ENCODE assay signal across 10 cellular contexts in the genomic region with DNA sequence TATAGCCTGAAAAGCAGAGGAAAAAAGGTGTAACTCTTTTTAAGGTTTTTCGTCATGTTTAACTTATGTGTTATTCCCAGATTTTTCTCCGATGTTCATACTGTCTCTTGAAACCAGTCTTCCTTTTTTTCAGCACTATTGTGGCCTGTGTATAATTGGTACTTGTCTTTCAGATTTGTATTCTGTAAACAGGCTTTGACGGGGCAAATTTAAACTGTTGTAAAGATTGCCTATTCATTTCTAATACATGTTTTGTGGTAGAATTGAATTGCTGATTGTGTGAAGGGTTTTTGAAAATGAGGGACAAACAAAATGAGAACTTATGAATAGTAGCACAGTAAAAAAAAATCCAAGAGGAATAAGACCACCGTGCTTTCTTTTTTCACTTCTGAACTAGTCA. TPM values are rescaled to one million over a fixed set of nuclear protein-coding genes. Genes with fewer than 3 reads are reported as not detected.
DNase-seq lines count a peak whose midpoint lies in the region; ATAC-seq, FAIRE-seq and TF ChIP-seq lines count a peak whose summit lies in the region.
"Had no signal": no experiment of that assay in that cellular context is flagged by ENCODE, and none has a peak within 500 bp of the region (broad histone marks: within the 10 kb centered on the region; RNA-seq: fewer than 3 reads in every experiment).

No MANE protein-coding gene starts in this region.

- peak overlapping the region; percentile 77 for H3K4me2 ChIP-seq in A549
- no peak overlapping the region for H3K4me2 ChIP-seq in mesenchymal stem cell (ENCODE audit: low read length, poor library complexity, severe bottlenecking)

- CTCF ChIA-PET in A549 (lab: Yijun Ruan, JAX) (interaction anchor here (0.6 to 15.1 kb wide), 42 partner anchors 10 to 189 kb away, joined by 3 to 247 read pairs (median 6); partner anchors contain the start of gene AKAP13), GM10248 (lab: Yijun Ruan, JAX) (interaction anchor here (0.8 to 7.4 kb wide), 26 partner anchors 10 to 246 kb away, joined by 3 to 80 read pairs (median 7); no protein-coding TSS in a partner anchor)

- H2AFZ ChIP-seq in mesenchymal stem cell (ENCODE audit: low read depth, low read length) = no peak overlapping the region
- H2AFZ ChIP-seq: parathyroid adenoma had no signal

- no peak overlapping the region for H3K18ac ChIP-seq in mesenchymal stem cell (ENCODE audit: low read depth in 1 of 2, low read length in 2 of 2)

- peak overlapping the region; percentile 67 for H3K4me3 Mint-ChIP-seq in activated naive CD8-positive, alpha-beta T cell

- no peak overlapping the region for H2BK5ac ChIP-seq in mesenchymal stem cell (ENCODE audit: low read depth, low read length, poor library complexity, severe bottlenecking)

- POLR2A ChIA-PET in A549 (lab: Yijun Ruan, JAX) (interaction anchor here (0.6 to 4.6 kb wide), 4 partner anchors 10 to 264 kb away, joined by 3 to 34 read pairs (median 14); partner anchors contain the start of gene AKAP13), GM10248 (lab: Yijun Ruan, JAX) (interaction anchor here (1.0 kb wide), 1 partner anchor 13 kb away, joined by 4 read pairs; no protein-coding TSS in a partner anchor)

- H3K9ac ChIP-seq in mesenchymal stem cell (ENCODE audit: low read length) = peak overlapping the region; percentile 83
- H3K9ac ChIP-seq: parathyroid adenoma had no signal

- no peak overlapping the region for H3K4ac ChIP-seq in mesenchymal stem cell (ENCODE audit: low read depth in 1 of 2, low read length in 2 of 2)

- ATAC-seq in A549 (no peak), HG02571 (IDR thresholded peaks at IDR 0.05; ENCODE audit: unreplicated experiment) (no peak)

- no peaks in the 10 kb centered on the region for H3K27me3 Mint-ChIP-seq in activated naive CD8-positive, alpha-beta T cell

- no peak overlapping the region for H4K8ac ChIP-seq in mesenchymal stem cell (ENCODE audit: low read length)

- peaks cover 5% of the 10 kb centered on the region for H3K9me3 Mint-ChIP-seq in activated naive CD8-positive, alpha-beta T cell (ENCODE audit: low read depth)

- no peak overlapping the region for H2AK5ac ChIP-seq in mesenchymal stem cell (ENCODE audit: low read length, severe bottlenecking)

- H2BK15ac ChIP-seq in mesenchymal stem cell (ENCODE audit: low read depth, poor library complexity, severe bottlenecking) = no peak overlapping the region

- H3K23ac ChIP-seq in mesenchymal stem cell (ENCODE audit: low read length in 2 of 2) = no peak overlapping the region

- no peak for TF ChIP-seq EP300 in A549 (IDR thresholded peaks at IDR 0.05)

- no peak overlapping the region for H2BK120ac ChIP-seq in mesenchymal stem cell (ENCODE audit: low read depth, low read length)

- no peak overlapping the region for H3K14ac ChIP-seq in mesenchymal stem cell (ENCODE audit: low read length in 2 of 2)

- peak overlapping the region; percentile 16 for H3K4me3 ChIP-seq in A549
- peak overlapping the region; percentile 25; the same call in 1 of the 2 replicates for H3K4me3 ChIP-seq in GM12865 (ENCODE audit: low read depth, low read length)
- H3K4me3 ChIP-seq in mesenchymal stem cell (ENCODE audit: insufficient read depth in 1 of 2, low read depth in 1 of 2, low read length in 2 of 2) = peak overlapping the region in 1 of 2 experiments; percentile 71

- H3K79me1 ChIP-seq in mesenchymal stem cell (replicated peaks; ENCODE audit: low read length, poor library complexity, severe bottlenecking) = no peaks in the 10 kb centered on the region

- TF ChIP-seq RAD21 in A549 (conservative IDR thresholded peaks at IDR 0.05 in 1 of 2, IDR thresholded peaks at IDR 0.05 in 1 of 2) = no peak

- WGBS in A549 (ENCODE audit: missing lambda C conversion rate) = 40% methylated on average over 4 of the region's 4 CpGs
- 63% methylated on average over 3 of the region's 4 CpGs for WGBS in mesenchymal stem cell

- DNase-seq in A549 (ENCODE audit: low read depth in 1 of 2, low spot score in 1 of 2) (no peak), GM12865 (ENCODE audit: low read depth) (no peak), mesenchymal stem cell (no peak), GM10248 (ENCODE audit: extremely low spot score) (no peak), NCI-H1694 treated with DMSO at 0.1 percent for 48 hours (lab: John Stamatoyannopoulos, UW) (no peak), NCI-H2171 (lab: John Stamatoyannopoulos, UW) (no peak)

- no peaks in the 10 kb centered on the region for H3K27me3 ChIP-seq in mesenchymal stem cell (ENCODE audit: control insufficient read depth in 1 of 2, insufficient read depth in 1 of 2, low read length in 2 of 2)

- no peaks in the 10 kb centered on the region for H3K36me3 ChIP-seq in mesenchymal stem cell (ENCODE audit: control insufficient read depth in 1 of 2, insufficient read depth in 2 of 2, low read depth in 1 of 2, low read length in 2 of 2)

- no peak for TF ChIP-seq CTCF in A549 (IDR thresholded peaks at IDR 0.05)
- TF ChIP-seq CTCF in GM12865 (IDR thresholded peaks at IDR 0.05; ENCODE audit: insufficient read depth, low read depth, low read length, missing control alignments) = no peak
- no peak for TF ChIP-seq CTCF in GM10248 (IDR thresholded peaks at IDR 0.05; ENCODE audit: control extremely low read depth, extremely low read depth, low read depth, missing control alignments)

- no peak overlapping the region for H2BK12ac ChIP-seq in mesenchymal stem cell (ENCODE audit: low read length in 2 of 2)

- peak overlapping the region; percentile 80 to 81 for H3K27ac ChIP-seq in A549
- H3K27ac ChIP-seq in mesenchymal stem cell (ENCODE audit: low read length, poor library complexity, severe bottlenecking) = peak overlapping the region; percentile 65
- H3K27ac ChIP-seq: parathyroid adenoma had no signal

- H3K9me3 ChIP-seq in A549 (no peaks in the 10 kb centered on the region), mesenchymal stem cell (ENCODE audit: control insufficient read depth, low read length) (no peaks in the 10 kb centered on the region)

- H3K4me1 ChIP-seq in A549 (peaks cover 70% of the 10 kb centered on the region), mesenchymal stem cell (ENCODE audit: control insufficient read depth, insufficient read depth, low read depth, low read length) (peaks cover 6% of the 10 kb centered on the region)
- H3K4me1 ChIP-seq: parathyroid adenoma had no signal

- FAIRE-seq in A549 (lab: Jason Lieb, UNC) = no peak
- FAIRE-seq: H1 had no signal

- no peak for TF ChIP-seq POLR2A in A549 (IDR thresholded peaks at IDR 0.05; ENCODE audit: low read length)

- peaks cover 76% of the 10 kb centered on the region for H3K4me1 Mint-ChIP-seq in activated naive CD8-positive, alpha-beta T cell (ENCODE audit: low read depth)

- peaks cover 9% of the 10 kb centered on the region for H3K36me3 Mint-ChIP-seq in activated naive CD8-positive, alpha-beta T cell

- H4K91ac ChIP-seq in mesenchymal stem cell (ENCODE audit: low read length) = no peak overlapping the region

- peak overlapping the region; percentile 93 for H3K27ac Mint-ChIP-seq in activated naive CD8-positive, alpha-beta T cell

TF ChIP-seq in A549, 52 proteins besides CTCF, POLR2A, EP300 and RAD21 (continues in another document):
- TF ChIP-seq, protein P1, sequence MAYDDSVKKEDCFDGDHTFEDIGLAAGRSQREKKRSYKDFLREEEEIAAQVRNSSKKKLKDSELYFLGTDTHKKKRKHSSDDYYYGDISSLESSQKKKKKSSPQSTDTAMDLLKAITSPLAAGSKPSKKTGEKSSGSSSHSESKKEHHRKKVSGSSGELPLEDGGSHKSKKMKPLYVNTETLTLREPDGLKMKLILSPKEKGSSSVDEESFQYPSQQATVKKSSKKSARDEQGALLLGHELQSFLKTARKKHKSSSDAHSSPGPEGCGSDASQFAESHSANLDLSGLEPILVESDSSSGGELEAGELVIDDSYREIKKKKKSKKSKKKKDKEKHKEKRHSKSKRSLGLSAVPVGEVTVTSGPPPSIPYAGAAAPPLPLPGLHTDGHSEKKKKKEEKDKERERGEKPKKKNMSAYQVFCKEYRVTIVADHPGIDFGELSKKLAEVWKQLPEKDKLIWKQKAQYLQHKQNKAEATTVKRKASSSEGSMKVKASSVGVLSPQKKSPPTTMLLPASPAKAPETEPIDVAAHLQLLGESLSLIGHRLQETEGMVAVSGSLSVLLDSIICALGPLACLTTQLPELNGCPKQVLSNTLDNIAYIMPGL (CRISPR knock-in tag; IDR thresholded peaks at IDR 0.05; ENCODE audit: borderline replicate concordance) = no peak
- TF ChIP-seq JUN (IDR thresholded peaks at IDR 0.05) = no peak
- no peak for TF ChIP-seq KDM1A (IDR thresholded peaks at IDR 0.05; ENCODE audit: low read depth)
- no peak for TF ChIP-seq ZFP36 (IDR thresholded peaks at IDR 0.05; ENCODE audit: borderline replicate concordance, partially characterized antibody)
- TF ChIP-seq FOSL2 (IDR thresholded peaks at IDR 0.05) = no peak
- TF ChIP-seq FOSL2 (CRISPR knock-in tag; IDR thresholded peaks at IDR 0.05) = no peak
- TF ChIP-seq EHF (CRISPR knock-in tag; IDR thresholded peaks at IDR 0.05) = no peak
- TF ChIP-seq, protein P2, sequence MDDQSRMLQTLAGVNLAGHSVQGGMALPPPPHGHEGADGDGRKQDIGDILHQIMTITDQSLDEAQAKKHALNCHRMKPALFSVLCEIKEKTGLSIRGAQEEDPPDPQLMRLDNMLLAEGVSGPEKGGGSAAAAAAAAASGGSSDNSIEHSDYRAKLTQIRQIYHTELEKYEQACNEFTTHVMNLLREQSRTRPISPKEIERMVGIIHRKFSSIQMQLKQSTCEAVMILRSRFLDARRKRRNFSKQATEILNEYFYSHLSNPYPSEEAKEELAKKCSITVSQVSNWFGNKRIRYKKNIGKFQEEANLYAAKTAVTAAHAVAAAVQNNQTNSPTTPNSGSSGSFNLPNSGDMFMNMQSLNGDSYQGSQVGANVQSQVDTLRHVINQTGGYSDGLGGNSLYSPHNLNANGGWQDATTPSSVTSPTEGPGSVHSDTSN (IDR thresholded peaks at IDR 0.05) = no peak
- TF ChIP-seq NPAS2 (CRISPR knock-in tag; IDR thresholded peaks at IDR 0.05; ENCODE audit: borderline replicate concordance) = no peak

RNA-seq across cellular contexts. Expression of gene AKAP13, which starts 33.6 kb away (rescaled TPM):
- polyA plus RNA-seq in A549 (2011; rRNA removed) = 28.8 and 59.7 TPM in 2 replicates
- 11.0 and 12.3 TPM in 2 replicates for polyA plus RNA-seq in A549 (2012; cell fraction: cytosol; rRNA removed)
- 75.3 and 75.7 TPM in 2 replicates for polyA plus RNA-seq in A549 (2012; cell fraction: nucleus; rRNA removed)
- polyA plus RNA-seq in A549 (2017; fragmentation: RNase III; extraction: RNeasy Plus Mini Kit Qiagen cat#74134 plus additional on column Dnase treatment) = 19.9 to 21.5 TPM (median 20.4 TPM) in 3 replicates
- 168 and 171 TPM in 2 replicates for polyA minus RNA-seq in A549 (2011; rRNA and poly(A)+ RNA removed)
- polyA plus RNA-seq in mesenchymal stem cell (2013, experiment 1 of 2) = 16.4 TPM
- 15.2 TPM for polyA plus RNA-seq in mesenchymal stem cell (2013, experiment 2 of 2)
